ENCODE assay signal across 10 cellular contexts in the genomic region with DNA sequence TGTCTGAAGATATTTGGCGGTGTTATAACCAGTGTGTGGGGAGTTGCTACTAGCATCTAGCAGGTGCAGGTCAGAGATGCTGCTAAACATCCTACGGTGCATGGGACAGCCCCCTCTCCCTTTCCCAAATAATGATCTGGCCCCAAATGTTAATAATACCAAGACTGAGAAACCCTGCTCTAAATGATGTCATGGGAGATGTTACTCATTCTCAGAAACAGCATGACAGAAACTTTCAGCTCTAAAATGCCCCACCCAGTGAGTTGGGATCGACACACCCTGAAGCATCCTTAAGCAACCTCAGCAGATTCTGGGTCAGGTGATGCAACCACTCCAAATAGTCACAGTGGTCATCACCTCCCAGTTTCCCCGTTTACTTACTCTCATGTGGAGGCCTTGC.
DNase-seq lines count a peak whose midpoint lies in the region; ATAC-seq, FAIRE-seq and TF ChIP-seq lines count a peak whose summit lies in the region.
"Had no signal": no experiment of that assay in that cellular context is flagged by ENCODE, and none has a peak within 500 bp of the region (broad histone marks: within the 10 kb centered on the region; RNA-seq: fewer than 3 reads in every experiment).

No MANE protein-coding gene starts in this region.

- ATAC-seq in GM21723 (IDR thresholded peaks at IDR 0.05; ENCODE audit: unreplicated experiment) (peak; percentile 68), T-helper 17 cell (peak; percentile 10)

- TF ChIP-seq CTCF in D721Med (IDR thresholded peaks at IDR 0.05; ENCODE audit: insufficient read depth, missing control alignments): no peak

- peaks cover 35% of the 10 kb centered on the region for H3K27me3 Mint-ChIP-seq in T-helper 17 cell

- peak; percentile 13 for DNase-seq in SIG-M5 treated with dmso at 0.1 percent for 504 hours (lab: John Stamatoyannopoulos, UW; ENCODE audit: unreplicated experiment)
- DNase-seq in SIG-M5 (lab: John Stamatoyannopoulos, UW): no peak
- no peak for DNase-seq in T-helper 17 cell
- peak; percentile 6 for DNase-seq in stimulated activated CD4-positive, alpha-beta T cell treated with anti-CD3 and anti-CD28 coated beads, Interleukin-4, amount 100 ng/mL, for 24 hours
- DNase-seq in MV-4-11 (lab: John Stamatoyannopoulos, UW): no peak
- no peak for DNase-seq in SKM-1 (lab: John Stamatoyannopoulos, UW; ENCODE audit: unreplicated experiment)
- no peak for DNase-seq in D721Med (ENCODE audit: insufficient read length, low spot score)

- H3K4me3 Mint-ChIP-seq in T-helper 17 cell: no peak overlapping the region
- H3K4me3 Mint-ChIP-seq: nephron had no signal

- H3K4me1 Mint-ChIP-seq in T-helper 17 cell: peaks cover 5% of the 10 kb centered on the region

- no peak for FAIRE-seq in D721Med (lab: Jason Lieb, UNC)
- FAIRE-seq: A204.1 had no signal

- H3K27ac Mint-ChIP-seq in T-helper 17 cell: no peak overlapping the region
- H3K27ac Mint-ChIP-seq: nephron had no signal

- peaks cover 9% of the 10 kb centered on the region for H3K36me3 Mint-ChIP-seq in T-helper 17 cell (ENCODE audit: low read depth)

- H3K9me3 ChIP-seq in T-helper 17 cell (ENCODE audit: control insufficient read depth, low read length, poor library complexity, severe bottlenecking): no peaks in the 10 kb centered on the region

Comparison
In these comparisons a context has a peak if more than half of its experiments do, and no peak if none do; other contexts are left out.
1. DNase-seq: peak in SIG-M5 treated with dmso at 0.1 percent for 504 hours (single experiment) and stimulated activated CD4-positive, alpha-beta T cell treated with anti-CD3 and anti-CD28 coated beads, Interleukin-4, amount 100 ng/mL, for 24 hours (single experiment); none in SIG-M5 (single experiment), T-helper 17 cell (0 of 3), MV-4-11 (single experiment), SKM-1 (single experiment) and D721Med (single experiment).